Comparison of ENCODE assay signal across 22 cellular contexts in genomic region chr1:37717631-37718030, GRCh38. TPM values are rescaled to one million over a fixed set of nuclear protein-coding genes. Genes with fewer than 3 reads are reported as not detected.
DNase-seq lines count a peak whose midpoint lies in the region; ATAC-seq, FAIRE-seq and TF ChIP-seq lines count a peak whose summit lies in the region.
"Had no signal": no experiment of that assay in that cellular context is flagged by ENCODE, and none has a peak within 500 bp of the region (broad histone marks: within the 10 kb centered on the region; RNA-seq: fewer than 3 reads in every experiment).

No MANE protein-coding gene starts in this region.

- TF ChIP-seq RAD21 in HepG2 (CRISPR knock-in tag; IDR thresholded peaks at IDR 0.05), result no peak

- H3K4me2 ChIP-seq in HepG2 (ENCODE audit: low read depth, low read length), result no peak overlapping the region
- H3K4me2 ChIP-seq in neuronal stem cell (ENCODE audit: insufficient read depth, low read length, poor library complexity, severe bottlenecking), result no peak overlapping the region
- H3K4me2 ChIP-seq: A549; BLaER1 treated with 17β-estradiol and CSF1 and Interleukin-3, amounts not matched to agents 10 nM and 100 nM had no signal

- H4K91ac ChIP-seq in neuronal stem cell (ENCODE audit: low read depth, low read length, poor library complexity), result no peak overlapping the region

- no peak overlapping the region for H3K14ac ChIP-seq in neuronal stem cell (ENCODE audit: low read length)

- H3K27ac ChIP-seq in HepG2 (ENCODE audit: extremely low read length, insufficient read depth, low read length) (no peak overlapping the region), right lobe of liver (no peak overlapping the region), neuronal stem cell (replicated peaks; ENCODE audit: low read length) (no peak overlapping the region)
- H3K27ac ChIP-seq: 22Rv1; A549; BLaER1 treated with 17β-estradiol and CSF1 and Interleukin-3, amounts not matched to agents 10 nM and 100 nM; C4-2B had no signal

- TF ChIP-seq EP300 in HepG2 (IDR thresholded peaks at IDR 0.05; ENCODE audit: low read depth in 2 of 2, low read length in 2 of 2) (no peak), HepG2 (CRISPR knock-in tag; IDR thresholded peaks at IDR 0.05; ENCODE audit: borderline replicate concordance) (no peak)

- H3K36me3 ChIP-seq in HepG2 (replicated peaks in 1 of 2; ENCODE audit: control insufficient read depth in 1 of 2, insufficient read depth in 2 of 2, low read length in 2 of 2) (no peaks in the 10 kb centered on the region), right lobe of liver (no peaks in the 10 kb centered on the region), neuronal stem cell (replicated peaks in 1 of 2; ENCODE audit: control insufficient read depth in 2 of 2, insufficient read depth in 2 of 2, low read length in 2 of 2) (no peaks in the 10 kb centered on the region)
- H3K36me3 ChIP-seq: BLaER1 treated with 17β-estradiol and CSF1 and Interleukin-3, amounts not matched to agents 10 nM and 100 nM had no signal

- no peak overlapping the region for H3K9ac ChIP-seq in HepG2 (ENCODE audit: insufficient read depth, low read depth, low read length)
- H3K9ac ChIP-seq in neuronal stem cell (ENCODE audit: low read depth, low read length, poor library complexity), result peak overlapping the region; percentile 37
- H3K9ac ChIP-seq: BLaER1 treated with 17β-estradiol and CSF1 and Interleukin-3, amounts not matched to agents 10 nM and 100 nM had no signal

- CTCF ChIA-PET in HepG2 (lab: Yijun Ruan, JAX; ENCODE audit: low intra/inter-chr PET ratio, low total read pairs), result no interaction called here

- no peaks in the 10 kb centered on the region for H4K20me1 ChIP-seq in HepG2 (ENCODE audit: insufficient read depth, low read length)

- TF ChIP-seq POLR2A in HepG2 (IDR thresholded peaks at IDR 0.05; ENCODE audit: insufficient read depth in 1 of 2, low read depth in 2 of 2, low read length in 2 of 2) (no peak), right lobe of liver (IDR thresholded peaks at IDR 0.05) (no peak)

- H2BK15ac ChIP-seq in neuronal stem cell (ENCODE audit: low read length), result peak overlapping the region; percentile 35

- no peaks in the 10 kb centered on the region for H3K9me3 ChIP-seq in HepG2 (ENCODE audit: low read length)
- H3K9me3 ChIP-seq in right lobe of liver, result no peaks in the 10 kb centered on the region
- H3K9me3 ChIP-seq in neuronal stem cell (replicated peaks in 1 of 2; ENCODE audit: control insufficient read depth in 2 of 2, insufficient read depth in 1 of 2, low read depth in 1 of 2, low read length in 2 of 2), result no peaks in the 10 kb centered on the region
- H3K9me3 ChIP-seq: A549; BLaER1 treated with 17β-estradiol and CSF1 and Interleukin-3, amounts not matched to agents 10 nM and 100 nM; Caco-2 had no signal

- intact Hi-C loops in HepG2 (cut with micrococcal nuclease; ENCODE audit: unreplicated experiment) (no loop called here), right lobe of liver (cut with DNase I) (no loop called here), posterior vena cava (cut with DNase I) (no loop called here)

- no TSS peak for BruUV-seq in HepG2 (replicated peaks; lab: Mats Ljungman, UMichigan)

- H3K79me2 ChIP-seq in HepG2 (ENCODE audit: insufficient read depth, low read length), result no peaks in the 10 kb centered on the region

- DNase-seq in HepG2 (ENCODE audit: low spot score) (no peak), right lobe of liver (no peak), neuronal stem cell (ENCODE audit: low spot score) (no peak), posterior vena cava (ENCODE audit: low spot score) (peak; percentile 48), cerebellum (ENCODE audit: low spot score) (no peak)
- DNase-seq: AML-193; Caco-2; Calu3; CD4-positive, alpha-beta T cell; CD8-positive, alpha-beta T cell; DMS79 treated with DMSO at 0.1 percent for 48 hours; GF-D8 had no signal

- H3K27me3 ChIP-seq in HepG2 (ENCODE audit: control insufficient read depth in 1 of 2, insufficient read depth in 2 of 2, low read length in 2 of 2) (peaks cover 5 to 15% of the 10 kb centered on the region in 2 experiments; a peak in 4 of 5 replicates), right lobe of liver (no peaks in the 10 kb centered on the region), neuronal stem cell (ENCODE audit: control insufficient read depth in 3 of 3, insufficient read depth in 3 of 3, low read depth in 1 of 3, low read length in 3 of 3) (peaks cover 0 to 37% (median 0%) of the 10 kb centered on the region in 3 experiments)
- H3K27me3 ChIP-seq: BLaER1 treated with 17β-estradiol and CSF1 and Interleukin-3, amounts not matched to agents 10 nM and 100 nM had no signal

- peak overlapping the region; percentile 96 for H2AK5ac ChIP-seq in neuronal stem cell (ENCODE audit: low read depth, low read length)

- H3K79me1 ChIP-seq in neuronal stem cell (ENCODE audit: low read depth, low read length), result peaks cover 1% of the 10 kb centered on the region

- H3K23ac ChIP-seq in neuronal stem cell (ENCODE audit: low read depth, low read length, poor library complexity), result peak overlapping the region; percentile 75

- H3K4me3 ChIP-seq in HepG2 (replicated peaks in 1 of 3; ENCODE audit: insufficient read depth in 1 of 3, low read depth in 2 of 3, low read length in 3 of 3), result no peak overlapping the region
- H3K4me3 ChIP-seq in right lobe of liver, result no peak overlapping the region
- H3K4me3 ChIP-seq in neuronal stem cell (ENCODE audit: low read length in 2 of 2), result no peak overlapping the region
- H3K4me3 ChIP-seq: A549; BLaER1 treated with 17β-estradiol and CSF1 and Interleukin-3, amounts not matched to agents 10 nM and 100 nM had no signal

- no peak overlapping the region for H2BK120ac ChIP-seq in neuronal stem cell (ENCODE audit: low read depth, low read length)

- no peak for TF ChIP-seq CTCF in HepG2 (CRISPR knock-in tag; IDR thresholded peaks at IDR 0.05)
- TF ChIP-seq CTCF in right lobe of liver (IDR thresholded peaks at IDR 0.05), result no peak

- no peak for FAIRE-seq in HepG2 (lab: Jason Lieb, UNC)
- FAIRE-seq: A549, D721Med, G401.6, GM12891, GM19239 had no signal

- peak overlapping the region; percentile 67 for H2BK5ac ChIP-seq in neuronal stem cell (ENCODE audit: low read length)

- in situ Hi-C loops in HepG2 (cut with HindIII; ENCODE audit: extremely low pct_ligation_motif_present, low pct_unique_long_range_greater_than_20kb), result no loop called here

- H2BK12ac ChIP-seq in neuronal stem cell (ENCODE audit: low read length), result no peak overlapping the region

- H3K4me1 ChIP-seq in HepG2 (ENCODE audit: insufficient read depth, low read length) (peaks cover 56% of the 10 kb centered on the region), right lobe of liver (no peaks in the 10 kb centered on the region), neuronal stem cell (ENCODE audit: control insufficient read depth in 2 of 2, insufficient read depth in 1 of 2, low read depth in 1 of 2, low read length in 2 of 2) (peaks cover 0 to 8% of the 10 kb centered on the region in 2 donors)
- H3K4me1 ChIP-seq: A549, Caco-2 had no signal

- H4K8ac ChIP-seq in neuronal stem cell (ENCODE audit: low read depth, low read length), result no peak overlapping the region

- H3K18ac ChIP-seq in neuronal stem cell (ENCODE audit: low read length), result no peak overlapping the region

- no peak overlapping the region for H2AFZ ChIP-seq in HepG2 (ENCODE audit: low read length)
- H2AFZ ChIP-seq in neuronal stem cell (ENCODE audit: low read length), result no peak overlapping the region

- H3K4ac ChIP-seq in neuronal stem cell (ENCODE audit: low read length), result no peak overlapping the region

- no CpG with 5 or more reads among the region's 6 CpGs for WGBS in HepG2 (ENCODE audit: low lambda C conversion rate)
- no CpG with 5 or more reads among the region's 6 CpGs for WGBS in right lobe of liver (ENCODE audit: insufficient coverage, low coverage, low lambda C conversion rate, missing lambda C conversion rate)
- no CpG with 5 or more reads among the region's 6 CpGs for WGBS in neuronal stem cell (ENCODE audit: extremely low coverage in 2 of 2, insufficient read length in 2 of 2, insufficient replicate concordance in 1 of 2), 2 donors

- ATAC-seq in HepG2 (no peak; the same call in 2 of the 3 replicates), right lobe of liver (no peak), HG02642 (IDR thresholded peaks at IDR 0.05; ENCODE audit: poor library complexity, unreplicated experiment) (no peak)
- ATAC-seq: A549; CD8-positive, alpha-beta T cell had no signal

- POLR2A ChIA-PET in HepG2 (lab: Yijun Ruan, JAX), result interaction anchor here (0.5 kb wide), 1 partner anchor 360 kb away, joined by 3 read pairs; no protein-coding TSS in a partner anchor

RNA-seq across cellular contexts. Expression of gene CDCA8, which starts 25.3 kb away (rescaled TPM):
- total RNA-seq in HepG2 (2016; rRNA removed; fragmentation: Illumina TruSeq; extraction: Trizol) (38.6 and 48.7 TPM in 2 replicates), right lobe of liver (1 to 10 TPM in 2 of 6 experiments, under 1 TPM in 4; 0.31 to 2.2 (median 0.76) TPM), posterior vena cava (under 1 TPM; 0.42 to 0.48 TPM), cerebellum (3.6 TPM)
- 8.9 and 10.2 TPM in 2 replicates for total RNA-seq in HepG2 (2016; cell fraction: cytosol; rRNA removed; fragmentation: Illumina TruSeq; extraction: Trizol; ENCODE audit: low read depth)
- total RNA-seq in HepG2 (2016; cell fraction: insoluble cytoplasmic fraction; rRNA removed; fragmentation: Illumina TruSeq; extraction: Trizol), result 38.9 and 41.7 TPM in 2 replicates
- 24.2 and 26.4 TPM in 2 replicates for total RNA-seq in HepG2 (2016; cell fraction: membrane; rRNA removed; fragmentation: Illumina TruSeq; extraction: Trizol)
- 18.9 and 20.3 TPM in 2 replicates for total RNA-seq in HepG2 (2016; cell fraction: nucleus; rRNA removed; fragmentation: Illumina TruSeq; extraction: Trizol)
- polyA plus RNA-seq in HepG2 (2011; rRNA removed), result 16.7 and 24.1 TPM in 2 replicates
- polyA plus RNA-seq in HepG2 (2011; cell fraction: cytosol; rRNA removed), result 20.5 and 26.2 TPM in 2 replicates
- 11.8 and 15.5 TPM in 2 replicates for polyA plus RNA-seq in HepG2 (2011; cell fraction: nucleus; rRNA removed)
- 10.8 and 17.1 TPM in 2 replicates for polyA plus RNA-seq in HepG2 (2012)
- polyA plus RNA-seq in HepG2 (2016; cell fraction: cytosol; fragmentation: Illumina TruSeq; extraction: Trizol; ENCODE audit: low read depth), result 5.2 and 5.7 TPM in 2 replicates
- 45.9 and 54.1 TPM in 2 replicates for polyA plus RNA-seq in HepG2 (2016; cell fraction: insoluble cytoplasmic fraction; fragmentation: Illumina TruSeq; extraction: Trizol; ENCODE audit: low read depth)
- 12.7 and 13.2 TPM in 2 replicates for polyA plus RNA-seq in HepG2 (2016; cell fraction: membrane; fragmentation: Illumina TruSeq; extraction: Trizol; ENCODE audit: low read depth)
- polyA plus RNA-seq in HepG2 (2016; cell fraction: nucleus; fragmentation: Illumina TruSeq; extraction: Trizol; ENCODE audit: insufficient read depth, low read depth), result 32.7 and 33.4 TPM in 2 replicates
- polyA minus RNA-seq in HepG2 (2011; rRNA and poly(A)+ RNA removed; ENCODE audit: low replicate concordance), result 32.5 and 61.3 TPM in 2 replicates
- polyA minus RNA-seq in HepG2 (2011; cell fraction: cytosol; rRNA and poly(A)+ RNA removed), result 12.6 and 18.5 TPM in 2 replicates
- polyA minus RNA-seq in HepG2 (2011; cell fraction: nucleus; rRNA and poly(A)+ RNA removed), result 6.8 and 9.4 TPM in 2 replicates
- 69.7 TPM for polyA plus RNA-seq in neuronal stem cell (2013, experiment 1 of 2)
- 69.6 TPM for polyA plus RNA-seq in neuronal stem cell (2013, experiment 2 of 2)

RNA-seq across cellular contexts. Expression of gene EPHA10, which starts 47.3 kb away (rescaled TPM):
- 0.08 and 0.58 TPM in 2 replicates for total RNA-seq in HepG2 (2016; rRNA removed; fragmentation: Illumina TruSeq; extraction: Trizol)
- total RNA-seq in HepG2 (2016; cell fraction: cytosol; rRNA removed; fragmentation: Illumina TruSeq; extraction: Trizol; ENCODE audit: low read depth), result 0.10 TPM in 1 of 2 replicates, not detected in the other
- total RNA-seq in HepG2 (2016; cell fraction: insoluble cytoplasmic fraction; rRNA removed; fragmentation: Illumina TruSeq; extraction: Trizol), result 0.17 and 0.19 TPM in 2 replicates
- 0.10 and 0.15 TPM in 2 replicates for total RNA-seq in HepG2 (2016; cell fraction: membrane; rRNA removed; fragmentation: Illumina TruSeq; extraction: Trizol)
- total RNA-seq in HepG2 (2016; cell fraction: nucleus; rRNA removed; fragmentation: Illumina TruSeq; extraction: Trizol), result 0.25 and 0.40 TPM in 2 replicates
- 0.11 and 0.29 TPM in 2 replicates for polyA plus RNA-seq in HepG2 (2011; rRNA removed)
- polyA plus RNA-seq in HepG2 (2011; cell fraction: cytosol; rRNA removed), result 0.08 and 0.09 TPM in 2 replicates
- 1.4 and 2.3 TPM in 2 replicates for polyA plus RNA-seq in HepG2 (2011; cell fraction: nucleus; rRNA removed)
- polyA plus RNA-seq in HepG2 (2012), result 0.09 and 0.15 TPM in 2 replicates
- polyA plus RNA-seq in HepG2 (2016; cell fraction: cytosol; fragmentation: Illumina TruSeq; extraction: Trizol; ENCODE audit: low read depth), result 0.01 TPM in 1 of 2 replicates, not detected in the other
- 0.08 TPM in 1 of 2 replicates, not detected in the other for polyA plus RNA-seq in HepG2 (2016; cell fraction: insoluble cytoplasmic fraction; fragmentation: Illumina TruSeq; extraction: Trizol; ENCODE audit: low read depth)
- polyA plus RNA-seq in HepG2 (2016; cell fraction: membrane; fragmentation: Illumina TruSeq; extraction: Trizol; ENCODE audit: low read depth), result 0.12 TPM in 1 of 2 replicates, not detected in the other
- polyA plus RNA-seq in HepG2 (2016; cell fraction: nucleus; fragmentation: Illumina TruSeq; extraction: Trizol; ENCODE audit: insufficient read depth, low read depth), result 0.40 and 0.52 TPM in 2 replicates
- polyA minus RNA-seq in HepG2 (2011; rRNA and poly(A)+ RNA removed; ENCODE audit: low replicate concordance), result 0.08 and 0.63 TPM in 2 replicates
- polyA minus RNA-seq in HepG2 (2011; cell fraction: cytosol; rRNA and poly(A)+ RNA removed), result not detected in 2 replicates
- 0.26 TPM in 1 of 2 replicates, not detected in the other for polyA minus RNA-seq in HepG2 (2011; cell fraction: nucleus; rRNA and poly(A)+ RNA removed)
- total RNA-seq in right lobe of liver, result under 1 TPM in 2 of 6 experiments, not detected in 4; 0.07 to 0.16 TPM
- 0.31 TPM for polyA plus RNA-seq in neuronal stem cell (2013, experiment 1 of 2)
- polyA plus RNA-seq in neuronal stem cell (2013, experiment 2 of 2), result 0.21 TPM
- under 1 TPM in 1 of 2 donors, not detected in 1; 0.05 TPM for total RNA-seq in posterior vena cava
- total RNA-seq in cerebellum, result 8.8 TPM
- total RNA-seq: A172; CD4-positive, alpha-beta T cell; CD8-positive, alpha-beta T cell had no signal
